ENCODE assay signal across 1 cellular context in genomic region chr7:74525881-74526280, GRCh38.
TF ChIP-seq lines count a peak whose summit lies in the region.

No MANE protein-coding gene starts in this region.

TF ChIP-seq in H1, 55 proteins besides CTCF, POLR2A, EP300 and RAD21:
- TF ChIP-seq TCF12 (IDR thresholded peaks at IDR 0.05; ENCODE audit: low read depth, low read length) (peak; percentile 95), GABPA (IDR thresholded peaks at IDR 0.05; ENCODE audit: borderline replicate concordance, insufficient read depth, low read length) (peak; percentile 52; the same call in 1 of the 2 replicates), NRF1 (IDR thresholded peaks at IDR 0.05; ENCODE audit: low read depth, low read length) (no peak), SP1 (IDR thresholded peaks at IDR 0.05; ENCODE audit: low read depth, low read length) (0 out of 2 replicates have a peak, but pooled peaks have one; percentile 33), TAF1 (IDR thresholded peaks at IDR 0.05; ENCODE audit: low read depth, low read length) (0 out of 2 replicates have a peak, but pooled peaks have one; percentile 30), CBX5 (IDR thresholded peaks at IDR 0.05; ENCODE audit: low read depth, low read length) (no peak), MAX (IDR thresholded peaks at IDR 0.05) (peak; percentile 50; the same call in 1 of the 2 replicates)
TF ChIP-seq in H1: peak in this region for 5.
